ENCODE assay signal across 21 cellular contexts in the genomic region with DNA sequence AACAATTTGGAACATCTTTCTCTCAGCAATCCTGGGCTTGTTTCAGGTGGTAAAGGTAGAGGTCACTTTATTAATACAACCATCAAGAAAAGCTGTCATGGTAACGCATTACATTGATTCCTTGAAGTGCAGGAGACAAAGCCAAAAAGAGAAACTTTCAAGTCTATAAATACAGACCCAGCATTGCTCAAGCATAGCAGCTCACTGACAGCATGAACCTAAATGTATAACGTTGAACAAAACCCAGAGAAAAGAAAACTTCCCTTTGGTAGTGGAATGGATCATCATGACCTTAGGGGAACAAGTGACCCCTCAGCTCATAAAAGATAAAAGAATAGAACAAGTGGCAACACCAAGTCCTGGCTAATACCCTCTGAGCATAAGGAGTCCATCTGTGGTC.
DNase-seq lines count a peak whose midpoint lies in the region; ATAC-seq and TF ChIP-seq lines count a peak whose summit lies in the region.
"Had no signal": no experiment of that assay in that cellular context is flagged by ENCODE, and none has a peak within 500 bp of the region (broad histone marks: within the 10 kb centered on the region; RNA-seq: fewer than 3 reads in every experiment).

No MANE protein-coding gene starts in this region.

- ATAC-seq in GM19023 (IDR thresholded peaks at IDR 0.05; ENCODE audit: unreplicated experiment) = peak; percentile 39
- peak; percentile 54 for ATAC-seq in HG02852 (IDR thresholded peaks at IDR 0.05; ENCODE audit: unreplicated experiment)
- peak; percentile 35 for ATAC-seq in HG03469 (IDR thresholded peaks at IDR 0.05; ENCODE audit: unreplicated experiment)
- ATAC-seq in SK-N-SH treated with all-trans-retinoic acid at 6 μM for 48 hours = no peak
- ATAC-seq in omental fat pad (ENCODE audit: low FRiP score) = no peak
- ATAC-seq: HCT116 had no signal

- TF ChIP-seq CTCF in GM12865 (IDR thresholded peaks at IDR 0.05; ENCODE audit: insufficient read depth, low read depth, low read length, missing control alignments) (no peak), omental fat pad (IDR thresholded peaks at IDR 0.05) (no peak)

- in situ Hi-C loops in G401 (cut with HindIII; ENCODE audit: low sequenced_read_pairs) = no loop called here

- no peak overlapping the region for H3K4me3 ChIP-seq in GM12865 (ENCODE audit: low read depth, low read length)
- H3K4me3 ChIP-seq: BLaER1 treated with 17β-estradiol and CSF1 and Interleukin-3, amounts not matched to agents 10 nM and 100 nM; GM23248; MG63 had no signal

- DNase-seq in GM12865 (ENCODE audit: low read depth) = peak; percentile 19
- no peak for DNase-seq in omental fat pad (ENCODE audit: low spot score)
- DNase-seq in NCI-H2227 (lab: John Stamatoyannopoulos, UW; ENCODE audit: unreplicated experiment) = no peak
- no peak for DNase-seq in G401 (ENCODE audit: low spot score)
- DNase-seq: COR-L47, DMS153, GM23248, IMR-90, Karpas-422, MG63, NCI-H1092, NCI-H146, NCI-H2081, NCI-H510A treated with DMSO at 0.1 percent for 48 hours, T1000 had no signal

TF ChIP-seq in SK-N-SH treated with all-trans-retinoic acid at 6 μM for 48 hours, 23 proteins besides CTCF, POLR2A, EP300 and RAD21:
- TF ChIP-seq ZNF70 (CRISPR knock-in tag; IDR thresholded peaks at IDR 0.05) (no peak), BACH2 (CRISPR knock-in tag; IDR thresholded peaks at IDR 0.05; ENCODE audit: borderline replicate concordance) (no peak)

Comparison
In these comparisons a context has a peak if more than half of its experiments do, and no peak if none do; other contexts are left out.
1. ATAC-seq: peak in GM19023 (single experiment), HG02852 (single experiment) and HG03469 (single experiment); none in SK-N-SH treated with all-trans-retinoic acid at 6 μM for 48 hours (single experiment) and omental fat pad (single experiment).